1 cellular context compared by ENCODE assay signal in the genomic region with DNA sequence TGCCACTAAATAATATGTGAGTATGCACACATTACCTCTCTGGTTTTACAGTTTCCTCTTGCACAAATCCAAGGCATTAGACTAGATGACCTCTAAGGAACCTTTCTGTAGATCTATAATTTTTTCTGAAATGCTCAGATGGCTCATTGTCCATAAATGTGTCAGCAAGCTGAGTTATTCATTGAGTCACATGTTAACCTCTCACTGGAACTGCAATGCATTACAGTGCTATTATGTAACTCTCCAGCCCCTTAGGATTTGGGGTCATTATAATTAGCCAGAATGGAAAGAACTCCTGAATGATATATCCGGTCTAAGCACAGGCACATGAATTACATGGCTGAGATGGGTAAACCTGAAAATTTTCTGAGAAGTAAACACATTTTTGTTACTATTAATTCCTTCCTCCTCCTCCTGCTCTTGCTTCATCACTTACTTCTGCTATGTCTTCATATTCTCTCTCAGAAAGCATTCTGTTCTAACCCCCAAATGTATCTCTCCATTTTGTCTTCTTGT.
TF ChIP-seq lines count a peak whose summit lies in the region.

No MANE protein-coding gene starts in this region.

TF ChIP-seq in GM12878, 131 proteins besides CTCF, POLR2A, EP300 and RAD21 (continued from another document):
- TF ChIP-seq BCL11A (IDR thresholded peaks at IDR 0.05; ENCODE audit: low read depth, low read length) (peak; percentile 65; the same call in 1 of the 2 replicates), SUPT20H (IDR thresholded peaks at IDR 0.05; ENCODE audit: borderline replicate concordance, control insufficient read depth, low read depth, low read length) (no peak), ZSCAN29 (IDR thresholded peaks at IDR 0.05) (no peak), ZNF274 (IDR thresholded peaks at IDR 0.05; ENCODE audit: insufficient read depth, insufficient read length) (no peak), ZNF207 (IDR thresholded peaks at IDR 0.05; ENCODE audit: borderline replicate concordance) (no peak), ZNF24 (IDR thresholded peaks at IDR 0.05) (no peak), DPF2 (IDR thresholded peaks at IDR 0.05) (no peak; the same call in 1 of the 2 replicates), SUZ12 (IDR thresholded peaks at IDR 0.05; ENCODE audit: unreplicated experiment) (no peak), TCF3 (IDR thresholded peaks at IDR 0.05; ENCODE audit: borderline replicate concordance, insufficient read depth, low read depth, low read length) (no peak), KLF5 (IDR thresholded peaks at IDR 0.05; ENCODE audit: partially characterized antibody) (no peak), CBFB (IDR thresholded peaks at IDR 0.05; ENCODE audit: low read depth) (no peak), IKZF2 (IDR thresholded peaks at IDR 0.05) (peak; percentile 70 to 72; a peak in 3 of 4 replicates), JUND (IDR thresholded peaks at IDR 0.05; ENCODE audit: low read depth, low read length) (no peak), SPI1 (IDR thresholded peaks at IDR 0.05; ENCODE audit: borderline replicate concordance, insufficient read depth, low read depth, low read length) (no peak), IRF3 (IDR thresholded peaks at IDR 0.05) (no peak), PML (IDR thresholded peaks at IDR 0.05; ENCODE audit: low read length) (no peak), TBL1XR1 (IDR thresholded peaks at IDR 0.05; ENCODE audit: low read depth, low read length) (no peak), E2F4 (IDR thresholded peaks at IDR 0.05; ENCODE audit: low read depth, low read length) (no peak), NFXL1 (IDR thresholded peaks at IDR 0.05; ENCODE audit: borderline replicate concordance) (no peak), BMI1 (IDR thresholded peaks at IDR 0.05; ENCODE audit: borderline replicate concordance) (no peak; the same call in 1 of the 2 replicates), WRNIP1 (IDR thresholded peaks at IDR 0.05; ENCODE audit: borderline replicate concordance, low read depth, low read length) (no peak), CREM (IDR thresholded peaks at IDR 0.05; ENCODE audit: low read depth) (0 out of 2 replicates have a peak, but pooled peaks have one; percentile 38), NR2F1 (conservative IDR thresholded peaks at IDR 0.05) (peak; percentile 81; the same call in 1 of the 2 replicates), POLR2AphosphoS5 (IDR thresholded peaks at IDR 0.05; ENCODE audit: low read length) (no peak), ZNF217 (IDR thresholded peaks at IDR 0.05) (no peak), ZBTB4 (CRISPR knock-in tag; IDR thresholded peaks at IDR 0.05) (no peak), CEBPB (IDR thresholded peaks at IDR 0.05; ENCODE audit: borderline replicate concordance in 1 of 2, low read depth in 2 of 2, low read length in 2 of 2) (peak in 1 of 2 experiments; percentile 55; a peak in 1 of 4 replicates), GABPA (IDR thresholded peaks at IDR 0.05; ENCODE audit: low read depth) (0 out of 2 replicates have a peak, but pooled peaks have one; percentile 30), IRF4 (IDR thresholded peaks at IDR 0.05; ENCODE audit: low read depth, low read length) (peak; percentile 57; the same call in 1 of the 2 replicates), ZNF592 (IDR thresholded peaks at IDR 0.05) (no peak), PAX5 (IDR thresholded peaks at IDR 0.05; ENCODE audit: borderline replicate concordance, low read depth, low read length) (no peak), LARP7 (IDR thresholded peaks at IDR 0.05) (no peak), FOXM1 (IDR thresholded peaks at IDR 0.05; ENCODE audit: low read depth, low read length) (peak; percentile 88; the same call in 1 of the 2 replicates), ZNF622 (IDR thresholded peaks at IDR 0.05) (no peak), ZBED1 (IDR thresholded peaks at IDR 0.05; ENCODE audit: borderline replicate concordance) (peak; percentile 84; the same call in 1 of the 2 replicates), BHLHE40 (IDR thresholded peaks at IDR 0.05; ENCODE audit: borderline replicate concordance in 1 of 2, low read depth in 2 of 2, low read length in 1 of 2) (peak; percentile 39; a peak in 1 of 4 replicates)
- TF ChIP-seq, protein P1, sequence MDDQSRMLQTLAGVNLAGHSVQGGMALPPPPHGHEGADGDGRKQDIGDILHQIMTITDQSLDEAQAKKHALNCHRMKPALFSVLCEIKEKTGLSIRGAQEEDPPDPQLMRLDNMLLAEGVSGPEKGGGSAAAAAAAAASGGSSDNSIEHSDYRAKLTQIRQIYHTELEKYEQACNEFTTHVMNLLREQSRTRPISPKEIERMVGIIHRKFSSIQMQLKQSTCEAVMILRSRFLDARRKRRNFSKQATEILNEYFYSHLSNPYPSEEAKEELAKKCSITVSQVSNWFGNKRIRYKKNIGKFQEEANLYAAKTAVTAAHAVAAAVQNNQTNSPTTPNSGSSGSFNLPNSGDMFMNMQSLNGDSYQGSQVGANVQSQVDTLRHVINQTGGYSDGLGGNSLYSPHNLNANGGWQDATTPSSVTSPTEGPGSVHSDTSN (IDR thresholded peaks at IDR 0.05; ENCODE audit: insufficient replicate concordance, low read depth, low read length), result no peak
- TF ChIP-seq, protein P2, sequence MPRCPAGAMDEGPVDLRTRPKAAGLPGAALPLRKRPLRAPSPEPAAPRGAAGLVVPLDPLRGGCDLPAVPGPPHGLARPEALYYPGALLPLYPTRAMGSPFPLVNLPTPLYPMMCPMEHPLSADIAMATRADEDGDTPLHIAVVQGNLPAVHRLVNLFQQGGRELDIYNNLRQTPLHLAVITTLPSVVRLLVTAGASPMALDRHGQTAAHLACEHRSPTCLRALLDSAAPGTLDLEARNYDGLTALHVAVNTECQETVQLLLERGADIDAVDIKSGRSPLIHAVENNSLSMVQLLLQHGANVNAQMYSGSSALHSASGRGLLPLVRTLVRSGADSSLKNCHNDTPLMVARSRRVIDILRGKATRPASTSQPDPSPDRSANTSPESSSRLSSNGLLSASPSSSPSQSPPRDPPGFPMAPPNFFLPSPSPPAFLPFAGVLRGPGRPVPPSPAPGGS (IDR thresholded peaks at IDR 0.05; ENCODE audit: borderline replicate concordance, insufficient read depth, low read depth, low read length, poor library complexity, severe bottlenecking), result peak; percentile 54
- TF ChIP-seq, protein P3, sequence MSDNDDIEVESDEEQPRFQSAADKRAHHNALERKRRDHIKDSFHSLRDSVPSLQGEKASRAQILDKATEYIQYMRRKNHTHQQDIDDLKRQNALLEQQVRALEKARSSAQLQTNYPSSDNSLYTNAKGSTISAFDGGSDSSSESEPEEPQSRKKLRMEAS (IDR thresholded peaks at IDR 0.05; ENCODE audit: low read depth, low read length), result no peak
- TF ChIP-seq, protein P4, sequence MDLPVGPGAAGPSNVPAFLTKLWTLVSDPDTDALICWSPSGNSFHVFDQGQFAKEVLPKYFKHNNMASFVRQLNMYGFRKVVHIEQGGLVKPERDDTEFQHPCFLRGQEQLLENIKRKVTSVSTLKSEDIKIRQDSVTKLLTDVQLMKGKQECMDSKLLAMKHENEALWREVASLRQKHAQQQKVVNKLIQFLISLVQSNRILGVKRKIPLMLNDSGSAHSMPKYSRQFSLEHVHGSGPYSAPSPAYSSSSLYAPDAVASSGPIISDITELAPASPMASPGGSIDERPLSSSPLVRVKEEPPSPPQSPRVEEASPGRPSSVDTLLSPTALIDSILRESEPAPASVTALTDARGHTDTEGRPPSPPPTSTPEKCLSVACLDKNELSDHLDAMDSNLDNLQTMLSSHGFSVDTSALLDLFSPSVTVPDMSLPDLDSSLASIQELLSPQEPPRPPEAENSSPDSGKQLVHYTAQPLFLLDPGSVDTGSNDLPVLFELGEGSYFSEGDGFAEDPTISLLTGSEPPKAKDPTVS (IDR thresholded peaks at IDR 0.05; ENCODE audit: low read depth, low read length), result no peak
- TF ChIP-seq, protein P5, sequence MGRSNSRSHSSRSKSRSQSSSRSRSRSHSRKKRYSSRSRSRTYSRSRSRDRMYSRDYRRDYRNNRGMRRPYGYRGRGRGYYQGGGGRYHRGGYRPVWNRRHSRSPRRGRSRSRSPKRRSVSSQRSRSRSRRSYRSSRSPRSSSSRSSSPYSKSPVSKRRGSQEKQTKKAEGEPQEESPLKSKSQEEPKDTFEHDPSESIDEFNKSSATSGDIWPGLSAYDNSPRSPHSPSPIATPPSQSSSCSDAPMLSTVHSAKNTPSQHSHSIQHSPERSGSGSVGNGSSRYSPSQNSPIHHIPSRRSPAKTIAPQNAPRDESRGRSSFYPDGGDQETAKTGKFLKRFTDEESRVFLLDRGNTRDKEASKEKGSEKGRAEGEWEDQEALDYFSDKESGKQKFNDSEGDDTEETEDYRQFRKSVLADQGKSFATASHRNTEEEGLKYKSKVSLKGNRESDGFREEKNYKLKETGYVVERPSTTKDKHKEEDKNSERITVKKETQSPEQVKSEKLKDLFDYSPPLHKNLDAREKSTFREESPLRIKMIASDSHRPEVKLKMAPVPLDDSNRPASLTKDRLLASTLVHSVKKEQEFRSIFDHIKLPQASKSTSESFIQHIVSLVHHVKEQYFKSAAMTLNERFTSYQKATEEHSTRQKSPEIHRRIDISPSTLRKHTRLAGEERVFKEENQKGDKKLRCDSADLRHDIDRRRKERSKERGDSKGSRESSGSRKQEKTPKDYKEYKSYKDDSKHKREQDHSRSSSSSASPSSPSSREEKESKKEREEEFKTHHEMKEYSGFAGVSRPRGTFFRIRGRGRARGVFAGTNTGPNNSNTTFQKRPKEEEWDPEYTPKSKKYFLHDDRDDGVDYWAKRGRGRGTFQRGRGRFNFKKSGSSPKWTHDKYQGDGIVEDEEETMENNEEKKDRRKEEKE (IDR thresholded peaks at IDR 0.05), result no peak
